ENCODE assay signal across 2 cellular contexts in the genomic region with DNA sequence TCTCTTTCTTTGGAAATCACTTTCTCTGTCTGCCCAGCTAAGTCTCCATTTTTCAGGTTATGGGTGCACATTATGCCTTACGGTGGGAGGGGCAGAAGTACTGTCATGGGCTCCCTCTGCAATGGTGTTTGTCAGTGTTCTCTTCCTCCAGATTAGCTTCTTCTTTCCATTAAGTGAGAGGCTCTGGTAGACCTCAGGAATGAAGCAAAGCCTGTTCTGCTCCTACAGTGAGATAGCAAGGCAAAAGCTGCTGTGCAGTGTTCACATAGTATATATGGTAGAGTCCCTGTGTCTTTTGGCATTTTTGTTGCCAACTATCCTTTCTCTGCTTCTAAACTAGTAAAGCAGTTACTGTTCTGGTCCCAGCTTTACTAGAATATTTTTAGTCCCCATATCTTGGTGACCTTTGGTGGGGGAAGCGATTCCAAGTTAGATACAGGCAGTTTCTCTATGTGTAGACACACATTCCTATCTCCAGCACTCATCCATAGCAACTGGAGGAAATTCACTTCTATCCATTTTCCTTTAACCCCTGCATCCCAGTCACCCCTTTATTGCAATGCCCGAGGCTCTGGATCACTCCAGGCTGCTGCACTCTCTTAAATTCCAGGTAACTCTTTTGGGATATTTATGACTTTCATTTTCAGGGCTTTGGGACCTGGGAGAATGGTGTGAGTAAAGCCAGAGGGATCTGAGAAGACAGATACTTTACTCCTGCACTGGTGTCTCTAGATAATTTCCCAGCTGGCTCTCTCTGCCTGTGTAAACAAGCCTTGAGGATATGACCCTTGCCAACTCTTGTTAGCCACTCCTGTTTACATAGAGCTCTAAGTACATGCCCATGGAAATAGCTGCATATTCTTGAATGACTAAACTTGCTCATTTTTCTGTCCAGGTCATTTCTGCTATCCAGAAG.
TF ChIP-seq lines count a peak whose summit lies in the region.

No MANE protein-coding gene starts in this region.

TF ChIP-seq in IMR-90, 13 proteins besides CTCF, POLR2A, EP300 and RAD21:
- TF ChIP-seq NFE2L2 (IDR thresholded peaks at IDR 0.05; ENCODE audit: low read depth, low read length) (no peak), BHLHE40 (IDR thresholded peaks at IDR 0.05; ENCODE audit: low read depth, low read length) (0 out of 2 replicates have a peak, but pooled peaks have one; percentile 12), MXI1 (IDR thresholded peaks at IDR 0.05; ENCODE audit: borderline replicate concordance, low read depth, low read length) (no peak), FOS (IDR thresholded peaks at IDR 0.05; ENCODE audit: low read depth, low read length) (peak; percentile 31; the same call in 1 of the 2 replicates), CHD1 (IDR thresholded peaks at IDR 0.05; ENCODE audit: low read depth, low read length) (0 out of 2 replicates have a peak, but pooled peaks have one; percentile 83), RFX5 (IDR thresholded peaks at IDR 0.05; ENCODE audit: low read depth, low read length) (no peak), SMC3 (IDR thresholded peaks at IDR 0.05; ENCODE audit: low read depth, low read length) (no peak), ELK1 (IDR thresholded peaks at IDR 0.05; ENCODE audit: borderline replicate concordance, low read depth, low read length) (no peak), CEBPB (IDR thresholded peaks at IDR 0.05; ENCODE audit: low read depth, low read length) (no peak)
- TF ChIP-seq, protein P1, sequence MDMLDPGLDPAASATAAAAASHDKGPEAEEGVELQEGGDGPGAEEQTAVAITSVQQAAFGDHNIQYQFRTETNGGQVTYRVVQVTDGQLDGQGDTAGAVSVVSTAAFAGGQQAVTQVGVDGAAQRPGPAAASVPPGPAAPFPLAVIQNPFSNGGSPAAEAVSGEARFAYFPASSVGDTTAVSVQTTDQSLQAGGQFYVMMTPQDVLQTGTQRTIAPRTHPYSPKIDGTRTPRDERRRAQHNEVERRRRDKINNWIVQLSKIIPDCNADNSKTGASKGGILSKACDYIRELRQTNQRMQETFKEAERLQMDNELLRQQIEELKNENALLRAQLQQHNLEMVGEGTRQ (IDR thresholded peaks at IDR 0.05; ENCODE audit: low read depth, low read length) = no peak
TF ChIP-seq in IMR-90: peak in this region for 3.

TF ChIP-seq in endothelial cell of umbilical vein, 7 proteins besides CTCF, POLR2A, EP300 and RAD21:
- peak; percentile 25 for TF ChIP-seq FOS (IDR thresholded peaks at IDR 0.05; ENCODE audit: borderline replicate concordance, insufficient read depth, low read length)
- no peak for TF ChIP-seq JUN (IDR thresholded peaks at IDR 0.05; ENCODE audit: borderline replicate concordance, insufficient read depth, insufficient read length, low read depth)
- TF ChIP-seq, protein P2, sequence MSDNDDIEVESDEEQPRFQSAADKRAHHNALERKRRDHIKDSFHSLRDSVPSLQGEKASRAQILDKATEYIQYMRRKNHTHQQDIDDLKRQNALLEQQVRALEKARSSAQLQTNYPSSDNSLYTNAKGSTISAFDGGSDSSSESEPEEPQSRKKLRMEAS (IDR thresholded peaks at IDR 0.05; ENCODE audit: insufficient read depth, insufficient read length) = no peak
- no peak for TF ChIP-seq MYC (IDR thresholded peaks at IDR 0.05; ENCODE audit: low read depth, low read length)
- TF ChIP-seq EZH2 (IDR thresholded peaks at IDR 0.05; ENCODE audit: borderline replicate concordance, low read depth, low read length, severe bottlenecking) = no peak
- peak; percentile 71 for TF ChIP-seq GATA2 (IDR thresholded peaks at IDR 0.05; ENCODE audit: insufficient read depth, insufficient read length, low read depth, low read length)
- peak; percentile 70 for TF ChIP-seq POLR2AphosphoS5 (IDR thresholded peaks at IDR 0.05; ENCODE audit: insufficient read depth, low read depth, low read length)
